5 cellular contexts compared by ENCODE assay signal in the genomic region with DNA sequence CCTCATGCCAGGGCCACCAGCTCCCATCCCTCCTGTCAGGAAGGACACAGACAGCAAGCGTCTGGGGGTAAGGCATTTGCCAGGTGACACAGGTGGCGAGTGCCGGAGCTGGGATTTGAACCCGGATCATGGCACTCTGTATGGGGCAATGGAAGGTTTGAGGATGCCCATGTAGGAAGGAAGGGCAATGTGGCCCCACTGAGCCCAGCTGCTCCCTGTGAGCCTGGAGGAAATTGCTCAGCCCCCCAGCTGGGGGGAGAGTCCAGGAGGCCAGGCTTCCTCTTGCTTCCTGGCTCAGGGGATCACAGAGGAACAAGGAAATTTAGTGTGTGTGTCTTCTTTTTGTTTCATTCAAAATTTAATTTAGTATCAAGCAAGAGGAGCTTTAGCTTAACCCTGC. TPM values are rescaled to one million over a fixed set of nuclear protein-coding genes. Genes with fewer than 3 reads are reported as not detected.
"Had no signal": no experiment of that assay in that cellular context is flagged by ENCODE, and none has a peak within 500 bp of the region (broad histone marks: within the 10 kb centered on the region; RNA-seq: fewer than 3 reads in every experiment).

No MANE protein-coding gene starts in this region.

RNA-seq across cellular contexts. Expression of a gene that starts 2.1 kb away (rescaled TPM):
- total RNA-seq: GM23248, H7, HT-29, IMR-90, K562 had no signal
